In genomic region chr4:2626231-2626630, GRCh38 we compare ENCODE assay signal across 25 cellular contexts.
"Had no signal": no experiment of that assay in that cellular context is flagged by ENCODE, and none has a peak within 500 bp of the region (broad histone marks: within the 10 kb centered on the region; RNA-seq: fewer than 3 reads in every experiment).

No MANE protein-coding gene starts in this region.

- H3K27me3 Mint-ChIP-seq: activated naive CD4-positive, alpha-beta T cell treated with anti-CD3 and anti-CD28 coated beads, Interleukin-2, amount 50 U/mL, for 24 hours; brain; naive thymus-derived CD8-positive, alpha-beta T cell had no signal

- H3K27ac ChIP-seq: heart right ventricle, neural progenitor cell, spleen, WERI-Rb-1 had no signal

- H3K9me3 ChIP-seq: heart right ventricle, spleen had no signal

- H3K27ac Mint-ChIP-seq: activated naive CD4-positive, alpha-beta T cell treated with anti-CD3 and anti-CD28 coated beads, Interleukin-2, amount 50 U/mL, for 24 hours; mesothelial cell of epicardium; neural progenitor cell; T-helper 2 cell treated with Interferon-gamma antibody and Interleukin-4, amounts not matched to agents 5 μg/mL and 100 μg/mL, for 36 hours had no signal

- DNase-seq: activated CD4-positive, alpha-beta T cell treated with anti-CD3 and anti-CD28 coated beads for 1 hour; activated CD4-positive, alpha-beta T cell treated with anti-CD3 and anti-CD28 coated beads, Interleukin-2, amount 50 U/mL, for 1 hour; activated gamma-delta T cell; activated T-cell treated with anti-CD3 and anti-CD28 coated beads, Interleukin-2, amount 50 U/mL, for 48 hours; anterior cingulate cortex; central memory CD4-positive, alpha-beta T cell; dermis blood vessel endothelial cell; effector CD8-positive, alpha-beta T cell; erythroblast; foreskin fibroblast; heart right ventricle; islet precursor cell; left colon; naive thymus-derived CD8-positive, alpha-beta T cell; retina; spleen; stimulated activated CD4-positive, alpha-beta T cell treated with anti-CD3 and anti-CD28 coated beads, Interleukin-4, amount 100 ng/mL, for 1 hour; stimulated activated naive CD8-positive, alpha-beta T cell treated with anti-CD3 and anti-CD28 coated beads, Interleukin-15, Interleukin-2, amounts not matched to agents 100 U/mL and 50 U/mL, for 24 hours; WERI-Rb-1 had no signal

- H3K9me3 Mint-ChIP-seq: activated naive CD4-positive, alpha-beta T cell treated with anti-CD3 and anti-CD28 coated beads, Interleukin-2, amount 50 U/mL, for 24 hours; mesothelial cell of epicardium; naive thymus-derived CD8-positive, alpha-beta T cell; T-helper 2 cell treated with Interferon-gamma antibody and Interleukin-4, amounts not matched to agents 5 μg/mL and 100 μg/mL, for 36 hours had no signal

- H3K27me3 ChIP-seq: heart right ventricle, neural progenitor cell, spleen had no signal

- H3K4me3 Mint-ChIP-seq: activated naive CD4-positive, alpha-beta T cell treated with anti-CD3 and anti-CD28 coated beads, Interleukin-2, amount 50 U/mL, for 24 hours; brain; mesothelial cell of epicardium; neural progenitor cell; T-helper 2 cell treated with Interferon-gamma antibody and Interleukin-4, amounts not matched to agents 5 μg/mL and 100 μg/mL, for 36 hours had no signal

- ATAC-seq: left colon; naive thymus-derived CD8-positive, alpha-beta T cell; stimulated activated naive CD8-positive, alpha-beta T cell treated with anti-CD3 and anti-CD28 coated beads, Interleukin-15, Interleukin-2, amounts not matched to agents 100 U/mL and 50 U/mL, for 24 hours had no signal

- H3K4me3 ChIP-seq: heart right ventricle, lung, neural progenitor cell, spleen had no signal
